1 cellular context compared by ENCODE assay signal in genomic region chr1:57229076-57229475, GRCh38.
A peak's percentile ranks its signal among the peaks of the same experiment; 100 is the strongest.
TF ChIP-seq lines count a peak whose summit lies in the region.

No MANE protein-coding gene starts in this region.

TF ChIP-seq in K562, 482 proteins besides CTCF, POLR2A, EP300 and RAD21 (continued from another document and continues in another):
- TF ChIP-seq MYBL2 (IDR thresholded peaks at IDR 0.05; ENCODE audit: low read depth) = no peak
- TF ChIP-seq MYBL2 (CRISPR knock-in tag; IDR thresholded peaks at IDR 0.05; ENCODE audit: borderline replicate concordance) = no peak
- no peak for TF ChIP-seq ZBTB49 (CRISPR knock-in tag; IDR thresholded peaks at IDR 0.05; ENCODE audit: borderline replicate concordance)
- TF ChIP-seq NCOA1 (IDR thresholded peaks at IDR 0.05; ENCODE audit: low read depth) = peak; percentile 37; the same call in 1 of the 2 replicates
- TF ChIP-seq NR3C1 (CRISPR knock-in tag; IDR thresholded peaks at IDR 0.05) = no peak
- no peak for TF ChIP-seq ZNF146 (CRISPR knock-in tag; IDR thresholded peaks at IDR 0.05; ENCODE audit: unreplicated experiment)
- no peak for TF ChIP-seq RBFOX2 (IDR thresholded peaks at IDR 0.05; ENCODE audit: low read depth, low read length)
- peak; percentile 65 for TF ChIP-seq TEAD4 (IDR thresholded peaks at IDR 0.05; ENCODE audit: low read length)
- no peak for TF ChIP-seq TEAD4 (CRISPR knock-in tag; IDR thresholded peaks at IDR 0.05; ENCODE audit: borderline replicate concordance)
- no peak for TF ChIP-seq GATAD2A (IDR thresholded peaks at IDR 0.05)
- TF ChIP-seq BHLHE40 (IDR thresholded peaks at IDR 0.05; ENCODE audit: low read length) = no peak
- TF ChIP-seq JUND (IDR thresholded peaks at IDR 0.05; ENCODE audit: borderline replicate concordance, low read depth, low read length) = peak; percentile 39; the same call in 1 of the 2 replicates
- TF ChIP-seq JUND (tag; IDR thresholded peaks at IDR 0.05; ENCODE audit: borderline replicate concordance, low read depth, low read length) = no peak; the same call in 2 of the 3 replicates
- no peak for TF ChIP-seq STAT5B (CRISPR knock-in tag; IDR thresholded peaks at IDR 0.05)
- no peak for TF ChIP-seq FOXM1 (IDR thresholded peaks at IDR 0.05; ENCODE audit: low read depth)
- TF ChIP-seq FOXM1 (CRISPR knock-in tag; IDR thresholded peaks at IDR 0.05; ENCODE audit: low read depth) = no peak
- TF ChIP-seq ZNF280B (CRISPR knock-in tag; IDR thresholded peaks at IDR 0.05) = no peak
- no peak for TF ChIP-seq NR2C2 (CRISPR knock-in tag; IDR thresholded peaks at IDR 0.05)
- no peak for TF ChIP-seq NR2C2 (tag; IDR thresholded peaks at IDR 0.05)
- TF ChIP-seq CCNT2 (IDR thresholded peaks at IDR 0.05; ENCODE audit: borderline replicate concordance, extremely low read depth, insufficient read length, low read depth, low read length) = no peak
- no peak for TF ChIP-seq ZSCAN32 (CRISPR knock-in tag; IDR thresholded peaks at IDR 0.05)
- no peak for TF ChIP-seq TOE1 (IDR thresholded peaks at IDR 0.05; ENCODE audit: borderline replicate concordance)
- TF ChIP-seq TOE1 (CRISPR knock-in tag; IDR thresholded peaks at IDR 0.05; ENCODE audit: borderline replicate concordance, low read depth) = no peak
- no peak for TF ChIP-seq ZNF12 (CRISPR knock-in tag; IDR thresholded peaks at IDR 0.05)
- TF ChIP-seq SIRT6 (IDR thresholded peaks at IDR 0.05; ENCODE audit: low read depth, low read length) = no peak
- TF ChIP-seq TRIM24 (IDR thresholded peaks at IDR 0.05) = no peak
- peak; percentile 43; the same call in 1 of the 2 replicates for TF ChIP-seq SMARCC2 (IDR thresholded peaks at IDR 0.05; ENCODE audit: low read depth)
- TF ChIP-seq GTF3C2 (IDR thresholded peaks at IDR 0.05; ENCODE audit: borderline replicate concordance, extremely low read depth, insufficient read length) = no peak
- TF ChIP-seq ZKSCAN3 (CRISPR knock-in tag; IDR thresholded peaks at IDR 0.05) = no peak
- TF ChIP-seq E4F1 (CRISPR knock-in tag; IDR thresholded peaks at IDR 0.05; ENCODE audit: borderline replicate concordance) = no peak
- peak; percentile 51; the same call in 1 of the 2 replicates for TF ChIP-seq TCF3 (CRISPR knock-in tag; IDR thresholded peaks at IDR 0.05)
- peak; percentile 27; the same call in 1 of the 2 replicates for TF ChIP-seq ZEB2 (IDR thresholded peaks at IDR 0.05)
- no peak for TF ChIP-seq HMG20A (CRISPR knock-in tag; conservative IDR thresholded peaks at IDR 0.05)
- TF ChIP-seq KAT2B (IDR thresholded peaks at IDR 0.05; ENCODE audit: low read depth, low read length) = no peak
- TF ChIP-seq TEAD1 (CRISPR knock-in tag; IDR thresholded peaks at IDR 0.05) = no peak
- no peak for TF ChIP-seq COPS2 (conservative IDR thresholded peaks at IDR 0.05)
- no peak for TF ChIP-seq GTF2E2 (tag; IDR thresholded peaks at IDR 0.05)
- TF ChIP-seq ZNF445 (CRISPR knock-in tag; IDR thresholded peaks at IDR 0.05; ENCODE audit: low read depth) = no peak
- peak; percentile 79 for TF ChIP-seq SMARCA4 (IDR thresholded peaks at IDR 0.05)
- no peak for TF ChIP-seq HDGF (IDR thresholded peaks at IDR 0.05)
- no peak for TF ChIP-seq ZNF778 (CRISPR knock-in tag; IDR thresholded peaks at IDR 0.05)
- peak; percentile 76 for TF ChIP-seq DPF2 (IDR thresholded peaks at IDR 0.05)
- 0 out of 2 replicates have a peak, but pooled peaks have one; percentile 38 for TF ChIP-seq ZNF316 (IDR thresholded peaks at IDR 0.05)
- no peak for TF ChIP-seq ZNF277 (CRISPR knock-in tag; IDR thresholded peaks at IDR 0.05; ENCODE audit: borderline replicate concordance)
- no peak for TF ChIP-seq SMAD4 (CRISPR knock-in tag; conservative IDR thresholded peaks at IDR 0.05)
- TF ChIP-seq ZNF384 (IDR thresholded peaks at IDR 0.05; ENCODE audit: low read depth, low read length) = peak; percentile 95
- no peak for TF ChIP-seq NFIX (CRISPR knock-in tag; IDR thresholded peaks at IDR 0.05; ENCODE audit: low read depth)
- TF ChIP-seq STAT5A (IDR thresholded peaks at IDR 0.05; ENCODE audit: borderline replicate concordance, low read length) = peak; percentile 11; the same call in 1 of the 2 replicates
- TF ChIP-seq ARID1B (IDR thresholded peaks at IDR 0.05) = peak; percentile 75
- no peak for TF ChIP-seq JUNB (CRISPR knock-in tag; conservative IDR thresholded peaks at IDR 0.05)
- no peak for TF ChIP-seq MXD1 (CRISPR knock-in tag; IDR thresholded peaks at IDR 0.05; ENCODE audit: borderline replicate concordance, poor library complexity, severe bottlenecking)
- TF ChIP-seq HDAC1 (IDR thresholded peaks at IDR 0.05) = 0 out of 4 replicates have a peak, but pooled peaks of 1 of the 2 experiments have one; percentile 32
- no peak for TF ChIP-seq ZNF140 (CRISPR knock-in tag; IDR thresholded peaks at IDR 0.05)
- TF ChIP-seq ARID3B (CRISPR knock-in tag; IDR thresholded peaks at IDR 0.05; ENCODE audit: borderline replicate concordance) = no peak
- TF ChIP-seq ZNF253 (CRISPR knock-in tag; conservative IDR thresholded peaks at IDR 0.05) = no peak
- TF ChIP-seq MLLT1 (IDR thresholded peaks at IDR 0.05) = no peak
